1 cellular context compared by ENCODE assay signal in the genomic region with DNA sequence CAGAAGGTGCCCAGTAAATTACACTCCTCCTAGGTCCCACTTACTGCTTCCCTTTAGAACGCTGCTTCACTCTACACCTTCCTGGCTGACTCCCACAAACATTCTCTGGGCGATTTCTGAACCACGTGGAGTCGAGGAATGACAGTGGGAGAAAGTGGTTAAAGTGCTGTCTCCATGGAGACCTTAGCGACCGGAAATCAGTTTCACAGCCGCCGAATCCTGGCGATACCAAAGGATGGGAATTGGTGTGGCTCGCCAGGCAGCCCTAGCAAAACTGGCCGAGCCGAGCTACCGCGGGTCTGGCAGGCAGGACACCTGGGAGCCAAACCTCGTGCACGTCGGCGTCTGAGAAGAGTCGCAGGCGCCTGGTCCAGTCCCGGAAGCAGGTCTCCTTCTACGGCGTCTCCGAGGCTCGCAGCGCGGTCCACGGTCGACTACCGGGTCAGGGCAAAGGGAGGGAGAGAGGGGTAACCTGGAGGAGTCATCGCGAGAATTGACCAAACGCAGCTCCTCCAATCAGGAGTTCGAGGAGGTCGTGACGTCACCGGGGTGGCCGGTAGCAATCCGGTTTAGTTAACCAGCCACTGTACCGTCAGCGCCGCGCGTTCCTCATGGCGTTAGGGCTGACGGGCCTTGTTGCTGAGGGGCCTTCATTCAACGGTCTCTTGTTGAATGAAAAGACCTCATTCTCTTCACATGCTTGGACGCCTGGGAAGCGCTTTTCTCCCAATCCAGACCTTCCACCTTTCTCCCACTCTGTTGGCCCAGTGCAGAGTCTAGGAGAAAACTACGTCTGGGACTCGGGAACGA.
TF ChIP-seq lines count a peak whose summit lies in the region.

A gene with protein sequence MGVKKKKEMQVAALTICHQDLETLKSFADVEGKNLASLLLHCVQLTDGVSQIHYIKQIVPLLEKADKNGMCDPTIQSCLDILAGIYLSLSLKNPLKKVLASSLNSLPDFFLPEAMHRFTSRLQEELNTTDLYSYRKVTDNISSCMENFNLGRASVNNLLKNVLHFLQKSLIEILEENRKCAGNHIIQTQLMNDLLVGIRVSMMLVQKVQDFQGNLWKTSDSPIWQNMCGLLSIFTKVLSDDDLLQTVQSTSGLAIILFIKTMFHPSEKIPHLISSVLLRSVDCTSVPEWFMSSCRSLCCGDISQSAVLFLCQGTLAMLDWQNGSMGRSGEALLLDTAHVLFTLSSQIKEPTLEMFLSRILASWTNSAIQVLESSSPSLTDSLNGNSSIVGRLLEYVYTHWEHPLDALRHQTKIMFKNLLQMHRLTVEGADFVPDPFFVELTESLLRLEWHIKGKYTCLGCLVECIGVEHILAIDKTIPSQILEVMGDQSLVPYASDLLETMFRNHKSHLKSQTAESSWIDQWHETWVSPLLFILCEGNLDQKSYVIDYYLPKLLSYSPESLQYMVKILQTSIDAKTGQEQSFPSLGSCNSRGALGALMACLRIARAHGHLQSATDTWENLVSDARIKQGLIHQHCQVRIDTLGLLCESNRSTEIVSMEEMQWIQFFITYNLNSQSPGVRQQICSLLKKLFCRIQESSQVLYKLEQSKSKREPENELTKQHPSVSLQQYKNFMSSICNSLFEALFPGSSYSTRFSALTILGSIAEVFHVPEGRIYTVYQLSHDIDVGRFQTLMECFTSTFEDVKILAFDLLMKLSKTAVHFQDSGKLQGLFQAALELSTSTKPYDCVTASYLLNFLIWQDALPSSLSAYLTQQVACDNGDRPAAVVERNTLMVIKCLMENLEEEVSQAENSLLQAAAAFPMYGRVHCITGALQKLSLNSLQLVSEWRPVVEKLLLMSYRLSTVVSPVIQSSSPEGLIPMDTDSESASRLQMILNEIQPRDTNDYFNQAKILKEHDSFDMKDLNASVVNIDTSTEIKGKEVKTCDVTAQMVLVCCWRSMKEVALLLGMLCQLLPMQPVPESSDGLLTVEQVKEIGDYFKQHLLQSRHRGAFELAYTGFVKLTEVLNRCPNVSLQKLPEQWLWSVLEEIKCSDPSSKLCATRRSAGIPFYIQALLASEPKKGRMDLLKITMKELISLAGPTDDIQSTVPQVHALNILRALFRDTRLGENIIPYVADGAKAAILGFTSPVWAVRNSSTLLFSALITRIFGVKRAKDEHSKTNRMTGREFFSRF (N-terminal part only) (minus strand): TSS at position 436 of the 810 bp plus-strand sequence. CDS start 3,646 bp downstream, outside the sequence.

TF ChIP-seq in GM23338, 12 proteins besides CTCF, POLR2A, EP300 and RAD21 (continued from another document):
- no peak for TF ChIP-seq REST (IDR thresholded peaks at IDR 0.05; ENCODE audit: unreplicated experiment)
- TF ChIP-seq ZNF114 (CRISPR knock-in tag; IDR thresholded peaks at IDR 0.05) = no peak
- TF ChIP-seq, protein P1, sequence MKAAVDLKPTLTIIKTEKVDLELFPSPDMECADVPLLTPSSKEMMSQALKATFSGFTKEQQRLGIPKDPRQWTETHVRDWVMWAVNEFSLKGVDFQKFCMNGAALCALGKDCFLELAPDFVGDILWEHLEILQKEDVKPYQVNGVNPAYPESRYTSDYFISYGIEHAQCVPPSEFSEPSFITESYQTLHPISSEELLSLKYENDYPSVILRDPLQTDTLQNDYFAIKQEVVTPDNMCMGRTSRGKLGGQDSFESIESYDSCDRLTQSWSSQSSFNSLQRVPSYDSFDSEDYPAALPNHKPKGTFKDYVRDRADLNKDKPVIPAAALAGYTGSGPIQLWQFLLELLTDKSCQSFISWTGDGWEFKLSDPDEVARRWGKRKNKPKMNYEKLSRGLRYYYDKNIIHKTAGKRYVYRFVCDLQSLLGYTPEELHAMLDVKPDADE (IDR thresholded peaks at IDR 0.05) = peak; percentile 81
- TF ChIP-seq JUNB (IDR thresholded peaks at IDR 0.05; ENCODE audit: unreplicated experiment) = no peak
